Comparison of ENCODE assay signal across 10 cellular contexts in genomic region chr19:45340899-45341453, GRCh38. TPM values are rescaled to one million over a fixed set of nuclear protein-coding genes. Genes with fewer than 3 reads are reported as not detected.
DNase-seq lines count a peak whose midpoint lies in the region; ATAC-seq, FAIRE-seq and TF ChIP-seq lines count a peak whose summit lies in the region.
"Had no signal": no experiment of that assay in that cellular context is flagged by ENCODE, and none has a peak within 500 bp of the region (broad histone marks: within the 10 kb centered on the region; RNA-seq: fewer than 3 reads in every experiment).

No MANE protein-coding gene starts in this region.

- CTCF ChIA-PET in Calu3 (lab: Charles Lee) = no interaction called here

- POLR2A ChIA-PET in naive thymus-derived CD8-positive, alpha-beta T cell (lab: Charles Lee) = no interaction called here

- TF ChIP-seq POLR2A in GM12892 (IDR thresholded peaks at IDR 0.05; ENCODE audit: low read depth, low read length) = no peak

- H3K9me3 Mint-ChIP-seq in Calu3 (ENCODE audit: low read depth, unreplicated experiment) = no peaks in the 10 kb centered on the region
- H3K9me3 Mint-ChIP-seq in naive thymus-derived CD8-positive, alpha-beta T cell = no peaks in the 10 kb centered on the region

- H3K36me3 ChIP-seq in effector memory CD4-positive, alpha-beta T cell (ENCODE audit: control insufficient read depth, insufficient read depth, low read length) = no peaks in the 10 kb centered on the region

- ATAC-seq in naive thymus-derived CD8-positive, alpha-beta T cell = peak; percentile 34 to 44
- no peak for ATAC-seq in HG02938 (IDR thresholded peaks at IDR 0.05; ENCODE audit: unreplicated experiment)

- no peak overlapping the region for H3K4me3 ChIP-seq in effector memory CD4-positive, alpha-beta T cell (ENCODE audit: insufficient read depth, low read depth, low read length, poor library complexity, severe bottlenecking)

- peak overlapping the region; percentile 28 for H3K27ac ChIP-seq in epithelial cell of prostate
- no peak overlapping the region for H3K27ac ChIP-seq in effector memory CD4-positive, alpha-beta T cell (ENCODE audit: insufficient read depth, low read length, poor library complexity, severe bottlenecking)

- H3K36me3 Mint-ChIP-seq in Calu3 (ENCODE audit: insufficient read depth, unreplicated experiment) = peaks cover 19% of the 10 kb centered on the region
- no peaks in the 10 kb centered on the region for H3K36me3 Mint-ChIP-seq in naive thymus-derived CD8-positive, alpha-beta T cell

- H3K27me3 ChIP-seq in effector memory CD4-positive, alpha-beta T cell (replicated peaks; ENCODE audit: control insufficient read depth, insufficient read depth, low read length, poor library complexity, severe bottlenecking) = peaks cover 18% of the 10 kb centered on the region

- no TSS peak for BruUV-seq in Calu3 (replicated peaks; lab: Mats Ljungman, UMichigan)

- TF ChIP-seq CTCF in Calu3 (IDR thresholded peaks at IDR 0.05; ENCODE audit: unreplicated experiment) = no peak

- H3K4me1 Mint-ChIP-seq in Calu3 (ENCODE audit: low read depth, unreplicated experiment) = no peaks in the 10 kb centered on the region
- H3K4me1 Mint-ChIP-seq in naive thymus-derived CD8-positive, alpha-beta T cell = peaks cover 5 to 9% (median 8%) of the 10 kb centered on the region in 4 donors

- peaks cover 7% of the 10 kb centered on the region for H3K4me1 ChIP-seq in effector memory CD4-positive, alpha-beta T cell (ENCODE audit: control insufficient read depth, insufficient read depth, low read length, poor library complexity, severe bottlenecking)

- intact Hi-C loops in Calu3 (cut with micrococcal nuclease; ENCODE audit: unreplicated experiment) = no loop called here

- H3K27ac Mint-ChIP-seq in Calu3 (ENCODE audit: unreplicated experiment) = no peak overlapping the region
- no peak overlapping the region for H3K27ac Mint-ChIP-seq in naive thymus-derived CD8-positive, alpha-beta T cell

- DNase-seq in Calu3 (peak; percentile 31), NCI-H69 (lab: John Stamatoyannopoulos, UW) (peak; percentile 60), epithelial cell of prostate (ENCODE audit: low read depth, low spot score) (peak; percentile 16), kidney glomerular epithelial cell (lab: John Stamatoyannopoulos, UW) (no peak), GM12892 (ENCODE audit: insufficient read length) (no peak)
- peak in 1 of 10 donors; percentile 5 for DNase-seq in naive thymus-derived CD8-positive, alpha-beta T cell
- DNase-seq in effector memory CD4-positive, alpha-beta T cell = no peak
- DNase-seq: GOT3, KG1 had no signal

- H3K9me3 ChIP-seq in effector memory CD4-positive, alpha-beta T cell (ENCODE audit: control insufficient read depth, low read length) = no peaks in the 10 kb centered on the region

- no peak overlapping the region for H3K4me3 Mint-ChIP-seq in Calu3 (ENCODE audit: low read depth, unreplicated experiment)
- H3K4me3 Mint-ChIP-seq in naive thymus-derived CD8-positive, alpha-beta T cell = no peak overlapping the region

- FAIRE-seq in GM12892 (lab: Jason Lieb, UNC) = no peak

- no peaks in the 10 kb centered on the region for H3K27me3 Mint-ChIP-seq in Calu3 (ENCODE audit: unreplicated experiment)
- peaks cover 17 to 43% (median 24%) of the 10 kb centered on the region in 5 donors for H3K27me3 Mint-ChIP-seq in naive thymus-derived CD8-positive, alpha-beta T cell

RNA-seq across cellular contexts. Expression of gene KLC3, which starts 0.4 kb away (rescaled TPM):
- total RNA-seq in Calu3 (2022) = 3.3 and 4.5 TPM in 2 replicates
- not detected for total RNA-seq in naive thymus-derived CD8-positive, alpha-beta T cell
- not detected for polyA plus RNA-seq in naive thymus-derived CD8-positive, alpha-beta T cell
- polyA plus RNA-seq in GM12892 (2012; ENCODE audit: missing spikeins) = not detected

RNA-seq across cellular contexts. Expression of gene CKM, which starts 18.3 kb away (rescaled TPM):
- total RNA-seq in Calu3 (2022) = not detected in 2 replicates
- total RNA-seq in naive thymus-derived CD8-positive, alpha-beta T cell = not detected
- polyA plus RNA-seq in naive thymus-derived CD8-positive, alpha-beta T cell = not detected
- not detected for polyA plus RNA-seq in GM12892 (2012; ENCODE audit: missing spikeins)

RNA-seq across cellular contexts. Expression of gene ERCC2, which starts 29.4 kb away (rescaled TPM):
- 56.4 and 57.7 TPM in 2 replicates for total RNA-seq in Calu3 (2022)
- total RNA-seq in naive thymus-derived CD8-positive, alpha-beta T cell = 10 to 100 TPM; 21.5 to 23.7 TPM
- polyA plus RNA-seq in naive thymus-derived CD8-positive, alpha-beta T cell = 1 to 10 TPM; 3.7 to 7.6 (median 7.0) TPM
- polyA plus RNA-seq in GM12892 (2012; ENCODE audit: missing spikeins) = 12.0 TPM

Comparison
In these comparisons a context has a peak if more than half of its experiments do, and no peak if none do; other contexts are left out.
1. DNase-seq: peak in Calu3 (single experiment), NCI-H69 (single experiment) and epithelial cell of prostate (single experiment); none in kidney glomerular epithelial cell (single experiment), effector memory CD4-positive, alpha-beta T cell (0 of 3) and GM12892 (single experiment).